8 cellular contexts compared by ENCODE assay signal in genomic region chr9:114587345-114588149, GRCh38. TPM values are rescaled to one million over a fixed set of nuclear protein-coding genes. Genes with fewer than 3 reads are reported as not detected.
DNase-seq lines count a peak whose midpoint lies in the region; ATAC-seq lines count a peak whose summit lies in the region.

TSS of gene ATP6V1G1 (plus strand) at chr9:114587769. CDS start at chr9:114587839, 70 bp downstream.

- H3K4me3 Mint-ChIP-seq in dendritic cell treated with granulocyte-macrophage colony-stimulating factor and Interleukin-4, amounts not matched to agents 40 ng/mL and 50 ng/mL, for 4 days = peak within 1 kb of the TSS; percentile 98

- no peaks in the 10 kb centered on the region for H3K9me3 Mint-ChIP-seq in dendritic cell treated with granulocyte-macrophage colony-stimulating factor and Interleukin-4, amounts not matched to agents 40 ng/mL and 50 ng/mL, for 4 days

- no peaks in the 10 kb centered on the region for H3K27me3 Mint-ChIP-seq in dendritic cell treated with granulocyte-macrophage colony-stimulating factor and Interleukin-4, amounts not matched to agents 40 ng/mL and 50 ng/mL, for 4 days

- intact Hi-C loops in dendritic cell treated with granulocyte-macrophage colony-stimulating factor and Interleukin-4, amounts not matched to agents 40 ng/mL and 50 ng/mL, for 4 days (cut with micrococcal nuclease) = loop anchor here (1.0 kb wide), 1 partner anchor 10 kb away; no protein-coding TSS in a partner anchor

- peaks cover 35% of the 10 kb centered on the region for H3K36me3 Mint-ChIP-seq in dendritic cell treated with granulocyte-macrophage colony-stimulating factor and Interleukin-4, amounts not matched to agents 40 ng/mL and 50 ng/mL, for 4 days (ENCODE audit: low read depth)

- ATAC-seq in GM19351 (IDR thresholded peaks at IDR 0.05; ENCODE audit: unreplicated experiment) (peak; percentile 92), HG03521 (IDR thresholded peaks at IDR 0.05; ENCODE audit: unreplicated experiment) (peak; percentile 95), left lobe of liver (peak; percentile 92)

- peaks cover 45% of the 10 kb centered on the region for H3K4me1 Mint-ChIP-seq in dendritic cell treated with granulocyte-macrophage colony-stimulating factor and Interleukin-4, amounts not matched to agents 40 ng/mL and 50 ng/mL, for 4 days (ENCODE audit: low read depth)

- DNase-seq in C1 segment of cervical spinal cord (lab: John Stamatoyannopoulos, UW) = peak; percentile 63 to 99 (median 96)
- peak; percentile 99 for DNase-seq in NCI-H748 (lab: John Stamatoyannopoulos, UW; ENCODE audit: unreplicated experiment)
- peak; percentile 99 for DNase-seq in activated CD4-positive, alpha-beta T cell treated with anti-CD3 and anti-CD28 coated beads, Interleukin-2, amount 50 U/mL, for 1 hour
- DNase-seq in left lobe of liver (ENCODE audit: low spot score) = peak; percentile 99
- DNase-seq in stimulated activated CD4-positive, alpha-beta T cell treated with anti-CD3 and anti-CD28 coated beads, Interleukin-2, amount 100 ng/mL, for 4 hours (ENCODE audit: low read depth) = peak; percentile 99

- H3K27ac Mint-ChIP-seq in dendritic cell treated with granulocyte-macrophage colony-stimulating factor and Interleukin-4, amounts not matched to agents 40 ng/mL and 50 ng/mL, for 4 days = peak within 1 kb of the TSS; percentile 100

RNA-seq across cellular contexts. Expression of gene ATP6V1G1, which starts in this region (rescaled TPM):
- 34.1 TPM for total RNA-seq in left lobe of liver

Comparison
In these comparisons a context has a peak if more than half of its experiments do, and no peak if none do; other contexts are left out.
1. Peak in every context shown above with its lines: DNase-seq and ATAC-seq.